Comparison of ENCODE assay signal across 1 cellular context in genomic region chr15:38242055-38242454, GRCh38.
TF ChIP-seq lines count a peak whose summit lies in the region.

No MANE protein-coding gene starts in this region.

TF ChIP-seq in GM12878, 131 proteins besides CTCF, POLR2A, EP300 and RAD21 (continued from another document):
- TF ChIP-seq PRDM15 (CRISPR knock-in tag; IDR thresholded peaks at IDR 0.05) (no peak), IRF4 (IDR thresholded peaks at IDR 0.05; ENCODE audit: low read depth, low read length) (no peak), RELB (IDR thresholded peaks at IDR 0.05; ENCODE audit: low read depth) (0 out of 2 replicates have a peak, but pooled peaks have one; percentile 25), SKIL (IDR thresholded peaks at IDR 0.05; ENCODE audit: low read depth, poor library complexity, severe bottlenecking) (no peak), ZSCAN29 (IDR thresholded peaks at IDR 0.05) (no peak), MEF2B (IDR thresholded peaks at IDR 0.05; ENCODE audit: partially characterized antibody, poor library complexity, severe bottlenecking) (no peak), RCOR1 (conservative IDR thresholded peaks at IDR 0.05; ENCODE audit: low read depth, low read length) (no peak), ATF2 (IDR thresholded peaks at IDR 0.05; ENCODE audit: low read length) (peak; percentile 25; the same call in 1 of the 2 replicates), MLLT1 (IDR thresholded peaks at IDR 0.05) (no peak), ZBTB11 (CRISPR knock-in tag; IDR thresholded peaks at IDR 0.05) (no peak), IRF3 (IDR thresholded peaks at IDR 0.05) (no peak), FOXK2 (IDR thresholded peaks at IDR 0.05) (peak; percentile 77), BCLAF1 (IDR thresholded peaks at IDR 0.05) (no peak), JUNB (IDR thresholded peaks at IDR 0.05) (peak; percentile 49), POLR2AphosphoS2 (IDR thresholded peaks at IDR 0.05; ENCODE audit: low read depth, low read length) (no peak), KLF5 (IDR thresholded peaks at IDR 0.05; ENCODE audit: partially characterized antibody) (no peak)
TF ChIP-seq in GM12878: peak in this region for 8.
